In the genomic region with DNA sequence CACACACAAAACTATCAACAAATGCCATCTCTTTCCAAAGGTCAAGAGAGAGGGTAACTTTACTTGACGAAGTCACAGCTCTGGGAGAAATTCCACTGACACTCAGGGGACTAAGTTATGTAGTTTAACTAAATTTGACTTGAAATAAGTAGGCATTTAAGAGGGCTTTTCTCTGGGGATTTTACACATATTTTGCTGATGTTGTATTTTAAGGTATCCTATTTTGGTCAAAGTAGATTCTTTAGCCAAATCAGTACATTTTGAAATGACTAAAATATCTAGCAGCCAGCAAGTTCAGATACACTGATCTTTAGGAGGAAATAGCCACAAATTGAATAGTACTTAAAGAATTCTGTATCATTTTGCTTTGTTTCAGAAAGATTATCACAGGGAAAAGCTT, we compare ENCODE assay signal across 20 cellular contexts.
DNase-seq lines count a peak whose midpoint lies in the region; ATAC-seq, FAIRE-seq and TF ChIP-seq lines count a peak whose summit lies in the region.
"Had no signal": no experiment of that assay in that cellular context is flagged by ENCODE, and none has a peak within 500 bp of the region (broad histone marks: within the 10 kb centered on the region; RNA-seq: fewer than 3 reads in every experiment).

No MANE protein-coding gene starts in this region.

- H3K4me3 Mint-ChIP-seq in activated naive CD4-positive, alpha-beta T cell treated with anti-CD3 and anti-CD28 coated beads, Interleukin-2, amount 10 ng/mL, durations not matched to agents 7 days and 5 days: no peak overlapping the region
- H3K4me3 Mint-ChIP-seq: CD4-positive, alpha-beta memory T cell had no signal

- no peak overlapping the region for H2AFZ ChIP-seq in IMR-90 (replicated peaks; ENCODE audit: low read length, poor library complexity)

- H3K9me1 ChIP-seq in IMR-90 (ENCODE audit: insufficient read depth, low read length): no peaks in the 10 kb centered on the region

- peaks cover 13% of the 10 kb centered on the region for H3K27me3 Mint-ChIP-seq in activated naive CD4-positive, alpha-beta T cell treated with anti-CD3 and anti-CD28 coated beads, Interleukin-2, amount 10 ng/mL, durations not matched to agents 7 days and 5 days

- H3K27me3 ChIP-seq in IMR-90 (ENCODE audit: control insufficient read depth, insufficient read depth, low read length) (no peaks in the 10 kb centered on the region; the same call in 1 of the 2 replicates), rectal smooth muscle tissue (ENCODE audit: control insufficient read depth, insufficient read depth, low read length) (no peaks in the 10 kb centered on the region)

- H2BK15ac ChIP-seq in IMR-90 (ENCODE audit: low read depth, low read length): no peak overlapping the region

- no peak overlapping the region for H3K23ac ChIP-seq in IMR-90 (ENCODE audit: low read depth, low read length)

- 62% methylated on average over 1 of the region's 1 CpG for WGBS in A549 (ENCODE audit: missing lambda C conversion rate)
- no CpG with 5 or more reads among the region's 1 CpG for WGBS in IMR-90 (ENCODE audit: extremely low coverage in 2 of 2, insufficient read length in 1 of 2), 2 experiments

- H4K5ac ChIP-seq in IMR-90 (ENCODE audit: low read depth, low read length): no peak overlapping the region

- CTCF ChIA-PET in A549 (lab: Yijun Ruan, JAX): interaction anchor here (0.7 kb wide), 1 partner anchor 51 kb away, joined by 3 read pairs; no protein-coding TSS in a partner anchor
- CTCF ChIA-PET in IMR-90 (lab: Yijun Ruan, JAX): no interaction called here
- CTCF ChIA-PET in activated naive CD4-positive, alpha-beta T cell treated with anti-CD3 and anti-CD28 coated beads, Interleukin-2, amount 10 ng/mL, durations not matched to agents 7 days and 5 days (lab: Charles Lee): interaction anchor here (1.1 kb wide), 1 partner anchor 18 kb away, joined by 3 read pairs; no protein-coding TSS in a partner anchor

- intact Hi-C loops in IMR-90 (cut with micrococcal nuclease): no loop called here

- H2BK120ac ChIP-seq in IMR-90 (ENCODE audit: low read depth, low read length): no peak overlapping the region

- POLR2A ChIA-PET in A549 (lab: Yijun Ruan, JAX) (no interaction called here), IMR-90 (lab: Charles Lee; ENCODE audit: unreplicated experiment) (no interaction called here)

- no peaks in the 10 kb centered on the region for H3K9me3 Mint-ChIP-seq in activated naive CD4-positive, alpha-beta T cell treated with anti-CD3 and anti-CD28 coated beads, Interleukin-2, amount 10 ng/mL, durations not matched to agents 7 days and 5 days
- H3K9me3 Mint-ChIP-seq: CD4-positive, alpha-beta memory T cell had no signal

- H3K4me1 Mint-ChIP-seq in activated naive CD4-positive, alpha-beta T cell treated with anti-CD3 and anti-CD28 coated beads, Interleukin-2, amount 10 ng/mL, durations not matched to agents 7 days and 5 days: peaks cover 18% of the 10 kb centered on the region

- H3K18ac ChIP-seq in IMR-90 (ENCODE audit: low read depth, low read length): no peak overlapping the region

- H3K27ac ChIP-seq in A549: peak overlapping the region in 1 of 2 experiments; percentile 49; a peak in 2 of 6 replicates
- no peak overlapping the region for H3K27ac ChIP-seq in IMR-90 (ENCODE audit: insufficient read depth, low read length)
- peak overlapping the region; percentile 4 for H3K27ac ChIP-seq in rectal smooth muscle tissue (ENCODE audit: low read depth, low read length)

- no peaks in the 10 kb centered on the region for H4K20me1 ChIP-seq in IMR-90 (ENCODE audit: insufficient read depth, low read length)

- no peak overlapping the region for H3K56ac ChIP-seq in IMR-90 (ENCODE audit: extremely low read depth, insufficient read depth, low read length)

- no peak overlapping the region for H2BK5ac ChIP-seq in IMR-90 (ENCODE audit: low read depth, low read length, poor library complexity, severe bottlenecking)

- H3K14ac ChIP-seq in IMR-90 (replicated peaks; ENCODE audit: low read depth, low read length): no peak overlapping the region

- dilution Hi-C loops in IMR-90 (cut with HindIII; ENCODE audit: low sequenced_read_pairs, unreplicated experiment): no loop called here

- H3K36me3 ChIP-seq in IMR-90 (ENCODE audit: control insufficient read depth, insufficient read depth, low read length) (no peaks in the 10 kb centered on the region), rectal smooth muscle tissue (ENCODE audit: control insufficient read depth, insufficient read depth, low read length) (no peaks in the 10 kb centered on the region)

- no peak overlapping the region for H4K8ac ChIP-seq in IMR-90 (ENCODE audit: low read depth in 2 of 2, low read length in 2 of 2)

- no peak for DNase-seq in A549 (ENCODE audit: low read depth in 1 of 2, low spot score in 1 of 2)
- no peak for DNase-seq in IMR-90
- DNase-seq in choroid plexus epithelial cell (ENCODE audit: low read depth): peak; percentile 38
- no peak for DNase-seq in NCI-H226
- no peak for DNase-seq in activated naive CD4-positive, alpha-beta T cell treated with anti-CD3 and anti-CD28 coated beads, Interleukin-2, amount 10 ng/mL, durations not matched to agents 7 days and 5 days
- DNase-seq: 8988T; Calu3; CD4-positive, alpha-beta memory T cell; COR-L47; DMS53; DMS79 treated with DMSO at 0.1 percent for 48 hours; GOT3; HCEC 1CT had no signal

- no peaks in the 10 kb centered on the region for H3K36me3 Mint-ChIP-seq in activated naive CD4-positive, alpha-beta T cell treated with anti-CD3 and anti-CD28 coated beads, Interleukin-2, amount 10 ng/mL, durations not matched to agents 7 days and 5 days
- H3K36me3 Mint-ChIP-seq: CD4-positive, alpha-beta memory T cell had no signal

- no peaks in the 10 kb centered on the region for H3K79me1 ChIP-seq in IMR-90 (ENCODE audit: low read depth in 1 of 2, low read length in 2 of 2)

- TF ChIP-seq RAD21 in A549 (conservative IDR thresholded peaks at IDR 0.05 in 1 of 2, IDR thresholded peaks at IDR 0.05 in 1 of 2) (no peak), IMR-90 (IDR thresholded peaks at IDR 0.05; ENCODE audit: low read length) (no peak)

- TF ChIP-seq CTCF in A549 (IDR thresholded peaks at IDR 0.05): no peak
- no peak for TF ChIP-seq CTCF in IMR-90 (conservative IDR thresholded peaks at IDR 0.05; ENCODE audit: low read depth, low read length)
- TF ChIP-seq CTCF in choroid plexus epithelial cell (conservative IDR thresholded peaks at IDR 0.05; ENCODE audit: low read depth, low read length): no peak

- in situ Hi-C loops in IMR-90 (cut with MboI; ENCODE audit: low sequenced_read_pairs): no loop called here

- H3K9ac ChIP-seq in IMR-90 (ENCODE audit: low read depth, low read length) (no peak overlapping the region), rectal smooth muscle tissue (ENCODE audit: low read length) (no peak overlapping the region)

- BruUV-seq in IMR-90 (replicated peaks; lab: Mats Ljungman, UMichigan): no TSS peak

- H3K4me2 ChIP-seq in A549 (peak overlapping the region; percentile 14; the same call in 2 of the 3 replicates), IMR-90 (ENCODE audit: low read depth, low read length) (no peak overlapping the region)

- no peak for TF ChIP-seq POLR2A in A549 (IDR thresholded peaks at IDR 0.05; ENCODE audit: low read length)
- TF ChIP-seq POLR2A in IMR-90 (IDR thresholded peaks at IDR 0.05; ENCODE audit: low read depth, low read length): no peak

- no peak overlapping the region for H2AK9ac ChIP-seq in IMR-90 (replicated peaks; ENCODE audit: low read depth, low read length, poor library complexity)

- no peak overlapping the region for H3K27ac Mint-ChIP-seq in activated naive CD4-positive, alpha-beta T cell treated with anti-CD3 and anti-CD28 coated beads, Interleukin-2, amount 10 ng/mL, durations not matched to agents 7 days and 5 days
- H3K27ac Mint-ChIP-seq: CD4-positive, alpha-beta memory T cell had no signal

- H2AK5ac ChIP-seq in IMR-90 (ENCODE audit: low read depth, low read length): no peak overlapping the region

- H3K4me1 ChIP-seq in A549 (peaks cover 83% of the 10 kb centered on the region), IMR-90 (ENCODE audit: control insufficient read depth, insufficient read depth, low read length) (no peaks in the 10 kb centered on the region), rectal smooth muscle tissue (ENCODE audit: control insufficient read depth, insufficient read depth, low read length) (peaks cover 16% of the 10 kb centered on the region)

- H3K4ac ChIP-seq in IMR-90 (ENCODE audit: low read depth, low read length): no peak overlapping the region

- no peak overlapping the region for H2BK20ac ChIP-seq in IMR-90 (ENCODE audit: low read depth, low read length)

- H3K9me3 ChIP-seq in A549 (no peaks in the 10 kb centered on the region), IMR-90 (ENCODE audit: control insufficient read depth, insufficient read depth, low read length) (no peaks in the 10 kb centered on the region)

- no peak for TF ChIP-seq EP300 in A549 (IDR thresholded peaks at IDR 0.05)

- H4K91ac ChIP-seq in IMR-90 (ENCODE audit: insufficient read depth, low read depth, low read length): no peak overlapping the region

- FAIRE-seq in A549 (lab: Jason Lieb, UNC): peak; percentile 32
- FAIRE-seq: G401.6, GM12892, GM19239, H54 had no signal

- no peak for ATAC-seq in A549
- no peak for ATAC-seq in IMR-90 (ENCODE audit: low read depth)
- ATAC-seq in HG02588 (IDR thresholded peaks at IDR 0.05; ENCODE audit: unreplicated experiment): no peak
- ATAC-seq in GM19035 (IDR thresholded peaks at IDR 0.05; ENCODE audit: unreplicated experiment): no peak

- H3K4me3 ChIP-seq in A549 (no peak overlapping the region), IMR-90 (ENCODE audit: insufficient read depth, low read depth, low read length) (no peak overlapping the region), choroid plexus epithelial cell (ENCODE audit: low read depth, low read length) (no peak overlapping the region), rectal smooth muscle tissue (ENCODE audit: low read length) (no peak overlapping the region)

TF ChIP-seq in A549, 52 proteins besides CTCF, POLR2A, EP300 and RAD21 (continues in another document):
- TF ChIP-seq POLR2AphosphoS2 (conservative IDR thresholded peaks at IDR 0.05; ENCODE audit: low read length) (0 out of 2 replicates have a peak, but pooled peaks have one; percentile 21), MAZ (IDR thresholded peaks at IDR 0.05; ENCODE audit: borderline replicate concordance, low read depth, low read length) (no peak), GATA3 (IDR thresholded peaks at IDR 0.05; ENCODE audit: borderline replicate concordance) (no peak), HOXB13 (CRISPR knock-in tag; IDR thresholded peaks at IDR 0.05; ENCODE audit: low read depth) (no peak), HOXA7 (CRISPR knock-in tag; IDR thresholded peaks at IDR 0.05) (no peak), TFCP2L1 (CRISPR knock-in tag; IDR thresholded peaks at IDR 0.05) (no peak)

TF ChIP-seq in IMR-90, 13 proteins besides CTCF, POLR2A, EP300 and RAD21:
- TF ChIP-seq MXI1 (IDR thresholded peaks at IDR 0.05; ENCODE audit: borderline replicate concordance, low read depth, low read length) (no peak), MAFK (IDR thresholded peaks at IDR 0.05; ENCODE audit: low read depth, low read length) (peak; percentile 54; the same call in 1 of the 2 replicates)
